Comparison of ENCODE assay signal across 8 cellular contexts in genomic region chr1:101178688-101179491, GRCh38. TPM values are rescaled to one million over a fixed set of nuclear protein-coding genes. Genes with fewer than 3 reads are reported as not detected.
A peak's percentile ranks its signal among the peaks of the same experiment; 100 is the strongest.
DNase-seq lines count a peak whose midpoint lies in the region; ATAC-seq and TF ChIP-seq lines count a peak whose summit lies in the region.

No MANE protein-coding gene starts in this region.

- H3K27me3 ChIP-seq in right atrium auricular region = no peaks in the 10 kb centered on the region

- peak overlapping the region; percentile 44 to 62 for H3K4me3 Mint-ChIP-seq in effector memory CD8-positive, alpha-beta T cell

- H3K27ac Mint-ChIP-seq in effector memory CD8-positive, alpha-beta T cell = peak overlapping the region; percentile 27 to 85

- no peaks in the 10 kb centered on the region for H3K9me3 Mint-ChIP-seq in effector memory CD8-positive, alpha-beta T cell

- H3K4me3 ChIP-seq in right atrium auricular region = no peak overlapping the region

- no peak overlapping the region for H3K27ac ChIP-seq in right atrium auricular region

- no peaks in the 10 kb centered on the region for H3K9me3 ChIP-seq in right atrium auricular region

- peaks cover 17 to 20% of the 10 kb centered on the region in 2 donors for H3K4me1 Mint-ChIP-seq in effector memory CD8-positive, alpha-beta T cell (ENCODE audit: low read depth in 2 of 2)

- TF ChIP-seq CTCF in right atrium auricular region (IDR thresholded peaks at IDR 0.05) = no peak

- H3K27me3 Mint-ChIP-seq in effector memory CD8-positive, alpha-beta T cell = no peaks in the 10 kb centered on the region

- no peak for DNase-seq in effector memory CD8-positive, alpha-beta T cell
- DNase-seq in HuH-7.5 (ENCODE audit: low spot score) = no peak
- DNase-seq in stimulated activated CD8-positive, alpha-beta memory T cell treated with anti-CD3 and anti-CD28 coated beads, Interleukin-4, amount 100 ng/mL, for 48 hours = no peak
- DNase-seq in amniotic stem cell (lab: John Stamatoyannopoulos, UW) = no peak
- no peak for DNase-seq in right atrium auricular region (ENCODE audit: low spot score)

- ATAC-seq in GM18508 (IDR thresholded peaks at IDR 0.05; ENCODE audit: insufficient read depth, unreplicated experiment) (peak; percentile 89), GM21528 (IDR thresholded peaks at IDR 0.05; ENCODE audit: low FRiP score, unreplicated experiment) (peak; percentile 92), HG03565 (IDR thresholded peaks at IDR 0.05; ENCODE audit: unreplicated experiment) (peak; percentile 90)
- ATAC-seq in effector memory CD8-positive, alpha-beta T cell (replicated peaks) = peak; percentile 63

- H3K36me3 ChIP-seq in right atrium auricular region = no peaks in the 10 kb centered on the region

- H3K4me1 ChIP-seq in right atrium auricular region = peaks cover 0 to 11% of the 10 kb centered on the region in 2 donors

- no peaks in the 10 kb centered on the region for H3K36me3 Mint-ChIP-seq in effector memory CD8-positive, alpha-beta T cell (ENCODE audit: insufficient read depth)

RNA-seq across cellular contexts. Expression of gene S1PR1, which starts 57.9 kb away (rescaled TPM):
- total RNA-seq in right atrium auricular region = 100 to 1,000 TPM in 1 of 2 donors, 10 to 100 TPM in 1; 92.2 to 125 TPM
